In the genomic region with DNA sequence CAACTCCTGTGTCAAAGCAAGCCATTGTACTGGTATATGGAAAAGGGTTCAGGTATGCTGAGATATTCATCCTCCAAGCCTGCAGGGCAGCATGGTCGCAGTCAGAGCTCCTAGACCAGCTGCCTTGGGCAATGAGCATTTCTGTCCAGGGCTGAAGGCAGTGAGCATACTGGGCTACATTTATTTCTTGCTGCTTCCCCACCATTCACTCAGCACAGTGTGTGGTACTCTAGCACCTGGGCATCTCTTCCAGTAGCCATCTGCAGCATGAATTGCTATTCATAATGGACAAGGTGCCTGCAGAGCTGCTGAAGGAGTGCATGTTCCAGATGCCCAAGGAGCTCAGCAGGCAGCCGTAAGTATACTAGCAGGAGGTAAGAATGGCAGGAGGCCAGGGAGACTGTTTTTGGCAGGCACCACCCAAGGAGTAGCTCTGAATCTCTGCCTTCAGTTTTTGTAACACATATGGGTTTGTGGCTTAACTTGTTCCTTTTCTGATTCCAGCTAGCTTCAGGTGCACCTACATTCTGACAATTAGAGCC, we compare ENCODE assay signal across 1 cellular context.
TF ChIP-seq lines count a peak whose summit lies in the region.

No MANE protein-coding gene starts in this region.

TF ChIP-seq in Ishikawa, 13 proteins besides CTCF, POLR2A, EP300 and RAD21 (continued from another document):
- TF ChIP-seq, protein P1, sequence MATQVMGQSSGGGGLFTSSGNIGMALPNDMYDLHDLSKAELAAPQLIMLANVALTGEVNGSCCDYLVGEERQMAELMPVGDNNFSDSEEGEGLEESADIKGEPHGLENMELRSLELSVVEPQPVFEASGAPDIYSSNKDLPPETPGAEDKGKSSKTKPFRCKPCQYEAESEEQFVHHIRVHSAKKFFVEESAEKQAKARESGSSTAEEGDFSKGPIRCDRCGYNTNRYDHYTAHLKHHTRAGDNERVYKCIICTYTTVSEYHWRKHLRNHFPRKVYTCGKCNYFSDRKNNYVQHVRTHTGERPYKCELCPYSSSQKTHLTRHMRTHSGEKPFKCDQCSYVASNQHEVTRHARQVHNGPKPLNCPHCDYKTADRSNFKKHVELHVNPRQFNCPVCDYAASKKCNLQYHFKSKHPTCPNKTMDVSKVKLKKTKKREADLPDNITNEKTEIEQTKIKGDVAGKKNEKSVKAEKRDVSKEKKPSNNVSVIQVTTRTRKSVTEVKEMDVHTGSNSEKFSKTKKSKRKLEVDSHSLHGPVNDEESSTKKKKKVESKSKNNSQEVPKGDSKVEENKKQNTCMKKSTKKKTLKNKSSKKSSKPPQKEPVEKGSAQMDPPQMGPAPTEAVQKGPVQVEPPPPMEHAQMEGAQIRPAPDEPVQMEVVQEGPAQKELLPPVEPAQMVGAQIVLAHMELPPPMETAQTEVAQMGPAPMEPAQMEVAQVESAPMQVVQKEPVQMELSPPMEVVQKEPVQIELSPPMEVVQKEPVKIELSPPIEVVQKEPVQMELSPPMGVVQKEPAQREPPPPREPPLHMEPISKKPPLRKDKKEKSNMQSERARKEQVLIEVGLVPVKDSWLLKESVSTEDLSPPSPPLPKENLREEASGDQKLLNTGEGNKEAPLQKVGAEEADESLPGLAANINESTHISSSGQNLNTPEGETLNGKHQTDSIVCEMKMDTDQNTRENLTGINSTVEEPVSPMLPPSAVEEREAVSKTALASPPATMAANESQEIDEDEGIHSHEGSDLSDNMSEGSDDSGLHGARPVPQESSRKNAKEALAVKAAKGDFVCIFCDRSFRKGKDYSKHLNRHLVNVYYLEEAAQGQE (IDR thresholded peaks at IDR 0.05; ENCODE audit: low read depth) = no peak
